In the genomic region with DNA sequence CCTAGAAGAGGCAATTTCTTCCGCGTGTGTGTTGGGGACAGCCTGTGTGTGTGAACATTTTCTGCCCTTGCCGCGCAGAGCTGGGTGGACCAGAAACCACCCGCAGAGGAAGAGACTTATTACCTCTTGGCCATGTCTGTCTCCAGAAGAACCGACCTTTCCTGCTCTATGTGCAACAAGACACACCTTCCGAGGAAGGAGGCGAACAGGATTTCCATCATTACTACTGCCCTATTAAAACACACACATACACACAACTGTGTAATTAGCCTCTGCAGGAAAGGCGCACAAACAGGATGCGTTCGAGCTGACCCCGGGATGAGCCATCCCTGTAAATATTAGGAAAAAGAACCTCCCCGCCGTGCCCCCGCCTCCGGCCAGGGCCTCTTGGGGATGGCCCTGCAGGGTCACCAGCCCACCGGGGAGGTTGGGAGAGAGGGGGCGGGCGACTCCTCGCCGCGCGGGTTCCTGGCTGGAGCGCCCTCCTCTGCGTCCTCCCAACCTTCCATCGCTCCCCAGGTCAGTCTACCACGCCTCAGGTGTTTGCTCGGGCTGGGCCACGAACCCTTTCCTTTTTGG, we compare ENCODE assay signal across 8 cellular contexts. TPM values are rescaled to one million over a fixed set of nuclear protein-coding genes. Genes with fewer than 3 reads are reported as not detected.
DNase-seq lines count a peak whose midpoint lies in the region; ATAC-seq and TF ChIP-seq lines count a peak whose summit lies in the region.
"Had no signal": no experiment of that assay in that cellular context is flagged by ENCODE, and none has a peak within 500 bp of the region (broad histone marks: within the 10 kb centered on the region; RNA-seq: fewer than 3 reads in every experiment).

No MANE protein-coding gene starts in this region.

- POLR2A ChIA-PET in activated naive CD8-positive, alpha-beta T cell treated with anti-CD3 and anti-CD28 coated beads, Interleukin-2, amount 10 ng/mL, durations not matched to agents 7 days and 5 days (lab: Charles Lee), result interaction anchor here (0.6 to 6.4 kb wide), 17 partner anchors 14 to 441 kb away, joined by 3 to 188 read pairs (median 6); a partner anchor contains a TSS

- H3K36me3 Mint-ChIP-seq in activated naive CD8-positive, alpha-beta T cell treated with anti-CD3 and anti-CD28 coated beads, Interleukin-2, amount 10 ng/mL, durations not matched to agents 7 days and 5 days, result peaks cover 31% of the 10 kb centered on the region

- H3K27me3 Mint-ChIP-seq in activated naive CD8-positive, alpha-beta T cell treated with anti-CD3 and anti-CD28 coated beads, Interleukin-2, amount 10 ng/mL, durations not matched to agents 7 days and 5 days, result no peaks in the 10 kb centered on the region

- H3K27ac ChIP-seq in HL-60 (replicated peaks), result no peak overlapping the region
- no peak overlapping the region for H3K27ac ChIP-seq in stomach smooth muscle (ENCODE audit: low read length)

- ATAC-seq in activated naive CD8-positive, alpha-beta T cell treated with anti-CD3 and anti-CD28 coated beads, Interleukin-2, amount 10 ng/mL, durations not matched to agents 7 days and 5 days (ENCODE audit: low read depth), result no peak
- no peak for ATAC-seq in HG02852 (IDR thresholded peaks at IDR 0.05; ENCODE audit: unreplicated experiment)

- H3K9me3 Mint-ChIP-seq in activated naive CD8-positive, alpha-beta T cell treated with anti-CD3 and anti-CD28 coated beads, Interleukin-2, amount 10 ng/mL, durations not matched to agents 7 days and 5 days, result no peaks in the 10 kb centered on the region

- TF ChIP-seq CTCF in HL-60 (IDR thresholded peaks at IDR 0.05; ENCODE audit: insufficient read depth, low read length) (no peak), GM10266 (IDR thresholded peaks at IDR 0.05; ENCODE audit: control insufficient read depth, insufficient read depth, low read depth, missing control alignments) (no peak)

- H3K4me1 Mint-ChIP-seq in activated naive CD8-positive, alpha-beta T cell treated with anti-CD3 and anti-CD28 coated beads, Interleukin-2, amount 10 ng/mL, durations not matched to agents 7 days and 5 days, result peaks cover 7% of the 10 kb centered on the region

- peaks cover 3% of the 10 kb centered on the region for H3K9me3 ChIP-seq in iPS-18c (ENCODE audit: control insufficient read depth, insufficient read depth, low read length)
- H3K9me3 ChIP-seq in stomach smooth muscle (ENCODE audit: control insufficient read depth in 2 of 2, low read length in 2 of 2), result no peaks in the 10 kb centered on the region

- peaks cover 36% of the 10 kb centered on the region for H3K27me3 ChIP-seq in HL-60 (ENCODE audit: insufficient read depth, poor library complexity, severe bottlenecking)
- H3K27me3 ChIP-seq in stomach smooth muscle (ENCODE audit: control insufficient read depth in 1 of 2, insufficient read depth in 2 of 2, low read length in 2 of 2), result peaks cover 16 to 23% of the 10 kb centered on the region in 2 donors

- DNase-seq in HL-60 (ENCODE audit: low read depth in 1 of 2, low spot score in 1 of 2) (no peak), GM10266 (ENCODE audit: extremely low spot score) (no peak), HuH-7.5 (ENCODE audit: low spot score) (no peak)
- DNase-seq in activated naive CD8-positive, alpha-beta T cell treated with anti-CD3 and anti-CD28 coated beads, Interleukin-2, amount 10 ng/mL, durations not matched to agents 7 days and 5 days, result no peak

- H3K4me3 Mint-ChIP-seq in activated naive CD8-positive, alpha-beta T cell treated with anti-CD3 and anti-CD28 coated beads, Interleukin-2, amount 10 ng/mL, durations not matched to agents 7 days and 5 days, result peak overlapping the region; percentile 66

- peak overlapping the region; percentile 62 for H3K27ac Mint-ChIP-seq in activated naive CD8-positive, alpha-beta T cell treated with anti-CD3 and anti-CD28 coated beads, Interleukin-2, amount 10 ng/mL, durations not matched to agents 7 days and 5 days

- peaks cover 6% of the 10 kb centered on the region for H3K4me1 ChIP-seq in stomach smooth muscle (ENCODE audit: control insufficient read depth, insufficient read depth, low read length)

- H3K4me3 ChIP-seq in HL-60 (replicated peaks; ENCODE audit: insufficient read depth, low read length) (peak overlapping the region; percentile 63), iPS-18c (ENCODE audit: insufficient read depth, low read depth, low read length) (peak overlapping the region; percentile 66), stomach smooth muscle (ENCODE audit: low read length in 2 of 2) (peak overlapping the region; percentile 28 to 67)

- H3K9ac ChIP-seq in stomach smooth muscle (ENCODE audit: low read length in 2 of 2), result no peak overlapping the region

- H3K36me3 ChIP-seq in stomach smooth muscle (ENCODE audit: control insufficient read depth in 2 of 2, insufficient read depth in 2 of 2, low read length in 2 of 2), result no peaks in the 10 kb centered on the region

RNA-seq across cellular contexts. Expression of a gene that starts 0.5 kb away (rescaled TPM):
- 100 to 1,000 TPM; 318 TPM for total RNA-seq in activated naive CD8-positive, alpha-beta T cell treated with anti-CD3 and anti-CD28 coated beads, Interleukin-2, amount 10 ng/mL, durations not matched to agents 7 days and 5 days

RNA-seq across cellular contexts. Expression of a gene that starts 39.8 kb away (rescaled TPM):
- 1 to 10 TPM; 1.4 to 1.6 TPM for total RNA-seq in activated naive CD8-positive, alpha-beta T cell treated with anti-CD3 and anti-CD28 coated beads, Interleukin-2, amount 10 ng/mL, durations not matched to agents 7 days and 5 days
- total RNA-seq: SK-MEL-5 had no signal
